ENCODE assay signal across 8 cellular contexts in the genomic region with DNA sequence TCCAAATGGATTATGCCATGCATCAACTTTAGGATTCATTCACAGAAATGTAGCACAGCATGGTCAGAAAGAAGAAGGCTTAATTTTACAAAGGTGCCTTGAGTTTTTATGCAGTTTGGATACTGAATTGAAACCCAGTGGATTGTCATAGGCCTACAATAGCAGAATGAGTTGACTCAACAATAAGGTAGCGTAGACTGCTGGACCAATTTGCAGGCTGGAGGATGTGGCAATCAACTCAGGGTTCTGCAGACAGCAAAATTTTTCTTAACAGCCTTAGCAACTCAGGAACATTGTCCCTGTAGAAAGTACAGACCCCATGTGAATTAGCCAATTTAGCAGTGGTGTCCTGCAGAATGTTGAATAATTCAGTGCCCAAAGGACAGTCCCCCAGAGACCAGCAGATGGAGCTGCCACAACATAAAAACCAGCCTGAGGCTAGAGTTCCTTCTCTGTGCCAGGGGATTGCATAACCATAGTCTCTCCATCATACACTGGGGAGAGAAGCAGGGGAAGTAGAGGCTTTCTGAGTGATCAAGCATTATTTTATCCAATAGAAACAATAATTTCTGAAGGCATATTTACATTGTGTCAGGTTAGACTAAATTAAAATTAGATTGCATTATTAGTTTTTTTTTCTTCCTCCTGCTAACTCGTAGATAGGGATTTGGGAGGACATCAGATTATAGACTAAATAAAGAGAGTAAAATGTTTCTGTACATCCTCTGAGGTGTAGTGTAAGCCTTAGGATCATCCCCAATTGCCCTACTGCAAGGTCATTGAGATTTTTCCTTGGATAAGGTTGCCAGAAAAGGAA. TPM values are rescaled to one million over a fixed set of nuclear protein-coding genes. Genes with fewer than 3 reads are reported as not detected.
DNase-seq lines count a peak whose midpoint lies in the region; ATAC-seq lines count a peak whose summit lies in the region.

No MANE protein-coding gene starts in this region.

- peaks cover 14% of the 10 kb centered on the region for H3K36me3 Mint-ChIP-seq in activated naive CD4-positive, alpha-beta T cell treated with anti-CD3 and anti-CD28 coated beads, Interleukin-2, amount 10 ng/mL, durations not matched to agents 7 days and 5 days
- peaks cover 5% of the 10 kb centered on the region for H3K36me3 Mint-ChIP-seq in activated T-helper 2 cell treated with anti-CD3 and anti-CD28 coated beads, Interferon-gamma antibody, Interleukin-2, Interleukin-4, amounts not matched to agents 10 μg/mL and 5 μg/mL and 100 μg/mL, durations not matched to agents 14 hours and 24 hours and 36 hours (ENCODE audit: low read depth)

- no peaks in the 10 kb centered on the region for H3K27me3 Mint-ChIP-seq in activated naive CD4-positive, alpha-beta T cell treated with anti-CD3 and anti-CD28 coated beads, Interleukin-2, amount 10 ng/mL, durations not matched to agents 7 days and 5 days
- H3K27me3 Mint-ChIP-seq in activated T-helper 2 cell treated with anti-CD3 and anti-CD28 coated beads, Interferon-gamma antibody, Interleukin-2, Interleukin-4, amounts not matched to agents 10 μg/mL and 5 μg/mL and 100 μg/mL, durations not matched to agents 14 hours and 24 hours and 36 hours (ENCODE audit: low read depth): no peaks in the 10 kb centered on the region

- no peak overlapping the region for H3K27ac Mint-ChIP-seq in activated naive CD4-positive, alpha-beta T cell treated with anti-CD3 and anti-CD28 coated beads, Interleukin-2, amount 10 ng/mL, durations not matched to agents 7 days and 5 days
- H3K27ac Mint-ChIP-seq in activated T-helper 2 cell treated with anti-CD3 and anti-CD28 coated beads, Interferon-gamma antibody, Interleukin-2, Interleukin-4, amounts not matched to agents 10 μg/mL and 5 μg/mL and 100 μg/mL, durations not matched to agents 14 hours and 24 hours and 36 hours: no peak overlapping the region

- CTCF ChIA-PET in activated naive CD4-positive, alpha-beta T cell treated with anti-CD3 and anti-CD28 coated beads, Interleukin-2, amount 10 ng/mL, durations not matched to agents 7 days and 5 days (lab: Charles Lee): interaction anchor here (1.1 to 6.5 kb wide), 4 partner anchors 11 to 52 kb away, joined by 3 to 68 read pairs (median 8); no protein-coding TSS in a partner anchor

- DNase-seq in C1 segment of cervical spinal cord (lab: John Stamatoyannopoulos, UW) (peak in 11 of 14 donors; percentile 14 to 64 (median 47)), NCI-H345 treated with DMSO at 0.1 percent for 48 hours (lab: John Stamatoyannopoulos, UW; ENCODE audit: unreplicated experiment) (peak; percentile 61), Right ventricle myocardium superior (peak; percentile 48), posterior cingulate gyrus (peak in 7 of 10 donors; percentile 22 to 91 (median 60)), NK-92 (lab: John Stamatoyannopoulos, UW; ENCODE audit: unreplicated experiment) (no peak)
- DNase-seq in activated naive CD4-positive, alpha-beta T cell treated with anti-CD3 and anti-CD28 coated beads, Interleukin-2, amount 10 ng/mL, durations not matched to agents 7 days and 5 days: peak; percentile 44
- DNase-seq in activated T-helper 2 cell treated with anti-CD3 and anti-CD28 coated beads, Interferon-gamma antibody, Interleukin-2, Interleukin-4, amounts not matched to agents 10 μg/mL and 5 μg/mL and 100 μg/mL, durations not matched to agents 14 hours and 24 hours and 36 hours (ENCODE audit: low spot score): no peak

- no peak overlapping the region for H3K4me3 Mint-ChIP-seq in activated naive CD4-positive, alpha-beta T cell treated with anti-CD3 and anti-CD28 coated beads, Interleukin-2, amount 10 ng/mL, durations not matched to agents 7 days and 5 days
- H3K4me3 Mint-ChIP-seq in activated T-helper 2 cell treated with anti-CD3 and anti-CD28 coated beads, Interferon-gamma antibody, Interleukin-2, Interleukin-4, amounts not matched to agents 10 μg/mL and 5 μg/mL and 100 μg/mL, durations not matched to agents 14 hours and 24 hours and 36 hours (ENCODE audit: low read depth): no peak overlapping the region

- peaks cover 5% of the 10 kb centered on the region for H3K4me1 Mint-ChIP-seq in activated naive CD4-positive, alpha-beta T cell treated with anti-CD3 and anti-CD28 coated beads, Interleukin-2, amount 10 ng/mL, durations not matched to agents 7 days and 5 days
- peaks cover 8% of the 10 kb centered on the region for H3K4me1 Mint-ChIP-seq in activated T-helper 2 cell treated with anti-CD3 and anti-CD28 coated beads, Interferon-gamma antibody, Interleukin-2, Interleukin-4, amounts not matched to agents 10 μg/mL and 5 μg/mL and 100 μg/mL, durations not matched to agents 14 hours and 24 hours and 36 hours (ENCODE audit: low read depth)

- intact Hi-C loops in Right ventricle myocardium superior (cut with DNase I): loop anchor here (10.0 kb wide), 2 partner anchors 51 to 329 kb away; no protein-coding TSS in a partner anchor
- intact Hi-C loops in posterior cingulate gyrus (cut with DNase I): loop anchor here (1.0 kb wide), 1 partner anchor 54 kb away; no protein-coding TSS in a partner anchor
- intact Hi-C loops in activated T-helper 2 cell treated with anti-CD3 and anti-CD28 coated beads, Interferon-gamma antibody, Interleukin-2, Interleukin-4, amounts not matched to agents 10 μg/mL and 5 μg/mL and 100 μg/mL, durations not matched to agents 14 hours and 24 hours and 36 hours (cut with micrococcal nuclease): no loop called here

- H3K9me3 Mint-ChIP-seq in activated naive CD4-positive, alpha-beta T cell treated with anti-CD3 and anti-CD28 coated beads, Interleukin-2, amount 10 ng/mL, durations not matched to agents 7 days and 5 days: no peaks in the 10 kb centered on the region
- no peaks in the 10 kb centered on the region for H3K9me3 Mint-ChIP-seq in activated T-helper 2 cell treated with anti-CD3 and anti-CD28 coated beads, Interferon-gamma antibody, Interleukin-2, Interleukin-4, amounts not matched to agents 10 μg/mL and 5 μg/mL and 100 μg/mL, durations not matched to agents 14 hours and 24 hours and 36 hours

- ATAC-seq in GM18909 (IDR thresholded peaks at IDR 0.05; ENCODE audit: poor library complexity, unreplicated experiment): peak; percentile 61
- ATAC-seq in Right ventricle myocardium superior (ENCODE audit: poor library complexity): peak; percentile 95

RNA-seq across cellular contexts. Expression of a gene that starts 20.3 kb away (rescaled TPM):
- 46.5 TPM for total RNA-seq in Right ventricle myocardium superior
- total RNA-seq in activated T-helper 2 cell treated with anti-CD3 and anti-CD28 coated beads, Interferon-gamma antibody, Interleukin-2, Interleukin-4, amounts not matched to agents 10 μg/mL and 5 μg/mL and 100 μg/mL, durations not matched to agents 14 hours and 24 hours and 36 hours: 103 and 108 TPM in 2 replicates

RNA-seq across cellular contexts. Expression of a gene that starts 47.8 kb away (rescaled TPM):
- 9.6 TPM for total RNA-seq in Right ventricle myocardium superior
- 0.51 and 0.57 TPM in 2 replicates for total RNA-seq in activated T-helper 2 cell treated with anti-CD3 and anti-CD28 coated beads, Interferon-gamma antibody, Interleukin-2, Interleukin-4, amounts not matched to agents 10 μg/mL and 5 μg/mL and 100 μg/mL, durations not matched to agents 14 hours and 24 hours and 36 hours

Comparison
In these comparisons a context has a peak if more than half of its experiments do, and no peak if none do; other contexts are left out.
1. DNase-seq: peak in C1 segment of cervical spinal cord (11 of 14), NCI-H345 treated with DMSO at 0.1 percent for 48 hours (single experiment), activated naive CD4-positive, alpha-beta T cell treated with anti-CD3 and anti-CD28 coated beads, Interleukin-2, amount 10 ng/mL, durations not matched to agents 7 days and 5 days (single experiment), Right ventricle myocardium superior (single experiment) and posterior cingulate gyrus (7 of 10); none in activated T-helper 2 cell treated with anti-CD3 and anti-CD28 coated beads, Interferon-gamma antibody, Interleukin-2, Interleukin-4, amounts not matched to agents 10 μg/mL and 5 μg/mL and 100 μg/mL, durations not matched to agents 14 hours and 24 hours and 36 hours (single experiment) and NK-92 (single experiment).